8 cellular contexts compared by ENCODE assay signal in the genomic region with DNA sequence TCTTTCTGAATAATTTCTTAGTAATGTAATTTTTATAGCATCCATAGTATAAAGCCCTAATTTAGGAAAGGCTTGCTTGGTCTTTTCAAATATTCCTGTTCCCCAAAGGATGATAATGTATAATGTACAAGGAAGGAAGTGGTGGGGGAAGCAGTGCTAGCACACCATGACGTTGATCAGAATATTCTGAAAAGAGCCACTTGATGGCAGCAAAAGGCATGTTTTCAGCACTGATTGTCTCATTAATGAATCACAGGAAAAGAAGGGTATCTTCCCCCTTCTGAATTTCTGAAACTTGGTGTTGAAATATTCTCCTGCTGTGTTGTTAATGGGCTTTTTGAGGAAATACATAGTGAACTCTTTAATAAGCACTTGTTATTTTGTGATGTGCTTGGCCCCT.
A peak's percentile ranks its signal among the peaks of the same experiment; 100 is the strongest.
DNase-seq lines count a peak whose midpoint lies in the region; ATAC-seq lines count a peak whose summit lies in the region.

No MANE protein-coding gene starts in this region.

- no peak overlapping the region for H3K27ac Mint-ChIP-seq in activated naive CD8-positive, alpha-beta T cell treated with anti-CD3 and anti-CD28 coated beads, Interleukin-2, amount 10 ng/mL, durations not matched to agents 7 days and 5 days
- H3K27ac Mint-ChIP-seq in stimulated activated naive CD8-positive, alpha-beta T cell treated with anti-CD3 and anti-CD28 coated beads, Interleukin-15, amount 100 ng/mL, for 72 hours: no peak overlapping the region

- POLR2A ChIA-PET in activated naive CD8-positive, alpha-beta T cell treated with anti-CD3 and anti-CD28 coated beads, Interleukin-2, amount 10 ng/mL, durations not matched to agents 7 days and 5 days (lab: Charles Lee): no interaction called here

- peaks cover 12% of the 10 kb centered on the region for H3K4me1 Mint-ChIP-seq in activated naive CD8-positive, alpha-beta T cell treated with anti-CD3 and anti-CD28 coated beads, Interleukin-2, amount 10 ng/mL, durations not matched to agents 7 days and 5 days
- H3K4me1 Mint-ChIP-seq in stimulated activated naive CD8-positive, alpha-beta T cell treated with anti-CD3 and anti-CD28 coated beads, Interleukin-15, amount 100 ng/mL, for 72 hours: peaks cover 6% of the 10 kb centered on the region

- peak; percentile 87 for DNase-seq in DMS53 (lab: John Stamatoyannopoulos, UW)
- peak; percentile 19 for DNase-seq in NCI-H2171 treated with DMSO at 0.1 percent for 48 hours (lab: John Stamatoyannopoulos, UW)
- no peak for DNase-seq in activated naive CD8-positive, alpha-beta T cell treated with anti-CD3 and anti-CD28 coated beads, Interleukin-2, amount 10 ng/mL, durations not matched to agents 7 days and 5 days
- DNase-seq in hippocampal formation (lab: John Stamatoyannopoulos, UW): peak; percentile 1 to 54
- peak; percentile 8 to 13 for DNase-seq in stimulated activated naive CD8-positive, alpha-beta T cell treated with anti-CD3 and anti-CD28 coated beads, Interleukin-15, amount 100 ng/mL, for 72 hours
- DNase-seq in NCI-H2029 treated with DMSO at 0.1 percent for 48 hours (lab: John Stamatoyannopoulos, UW): no peak

- H3K9me3 Mint-ChIP-seq in activated naive CD8-positive, alpha-beta T cell treated with anti-CD3 and anti-CD28 coated beads, Interleukin-2, amount 10 ng/mL, durations not matched to agents 7 days and 5 days: peaks cover 2% of the 10 kb centered on the region
- peaks cover 0 to 8% of the 10 kb centered on the region in 2 donors for H3K9me3 Mint-ChIP-seq in stimulated activated naive CD8-positive, alpha-beta T cell treated with anti-CD3 and anti-CD28 coated beads, Interleukin-15, amount 100 ng/mL, for 72 hours

- ATAC-seq in GM19035 (IDR thresholded peaks at IDR 0.05; ENCODE audit: unreplicated experiment) (peak; percentile 91), HG03064 (IDR thresholded peaks at IDR 0.05; ENCODE audit: low read depth, unreplicated experiment) (peak; percentile 95)
- peak; percentile 70 for ATAC-seq in activated naive CD8-positive, alpha-beta T cell treated with anti-CD3 and anti-CD28 coated beads, Interleukin-2, amount 10 ng/mL, durations not matched to agents 7 days and 5 days (ENCODE audit: low read depth)
- ATAC-seq in stimulated activated naive CD8-positive, alpha-beta T cell treated with anti-CD3 and anti-CD28 coated beads, Interleukin-15, amount 100 ng/mL, for 72 hours: peak; percentile 76

- H3K36me3 Mint-ChIP-seq in activated naive CD8-positive, alpha-beta T cell treated with anti-CD3 and anti-CD28 coated beads, Interleukin-2, amount 10 ng/mL, durations not matched to agents 7 days and 5 days: peaks cover 3% of the 10 kb centered on the region

- H3K4me3 Mint-ChIP-seq in activated naive CD8-positive, alpha-beta T cell treated with anti-CD3 and anti-CD28 coated beads, Interleukin-2, amount 10 ng/mL, durations not matched to agents 7 days and 5 days: no peak overlapping the region
- no peak overlapping the region for H3K4me3 Mint-ChIP-seq in stimulated activated naive CD8-positive, alpha-beta T cell treated with anti-CD3 and anti-CD28 coated beads, Interleukin-15, amount 100 ng/mL, for 72 hours

- H3K27me3 Mint-ChIP-seq in activated naive CD8-positive, alpha-beta T cell treated with anti-CD3 and anti-CD28 coated beads, Interleukin-2, amount 10 ng/mL, durations not matched to agents 7 days and 5 days: peaks cover 3% of the 10 kb centered on the region
- no peaks in the 10 kb centered on the region for H3K27me3 Mint-ChIP-seq in stimulated activated naive CD8-positive, alpha-beta T cell treated with anti-CD3 and anti-CD28 coated beads, Interleukin-15, amount 100 ng/mL, for 72 hours

Comparison
In these comparisons a context has a peak if more than half of its experiments do, and no peak if none do; other contexts are left out.
1. DNase-seq: peak in DMS53 (single experiment), NCI-H2171 treated with DMSO at 0.1 percent for 48 hours (single experiment), hippocampal formation (2 of 2) and stimulated activated naive CD8-positive, alpha-beta T cell treated with anti-CD3 and anti-CD28 coated beads, Interleukin-15, amount 100 ng/mL, for 72 hours (2 of 2); none in activated naive CD8-positive, alpha-beta T cell treated with anti-CD3 and anti-CD28 coated beads, Interleukin-2, amount 10 ng/mL, durations not matched to agents 7 days and 5 days (single experiment) and NCI-H2029 treated with DMSO at 0.1 percent for 48 hours (single experiment).
2. Peak in every context shown above with its lines, with median percentiles within 50 percentile points of each other: ATAC-seq.